8 cellular contexts compared by ENCODE assay signal in genomic region chr4:56387023-56388001, GRCh38.
DNase-seq lines count a peak whose midpoint lies in the region; ATAC-seq and FAIRE-seq lines count a peak whose summit lies in the region.

Gene AASDH (minus strand): TSS chr4:56387491. CDS start chr4:56384299, 3,192 bp downstream.

- FAIRE-seq in islet of Langerhans (lab: Jason Lieb, UNC), result peak; percentile 43

- H3K27ac Mint-ChIP-seq in central memory CD8-positive, alpha-beta T cell (ENCODE audit: low read depth), result peak within 1 kb of the TSS; percentile 99

- ATAC-seq in GM19023 (IDR thresholded peaks at IDR 0.05; ENCODE audit: unreplicated experiment) (peak; percentile 94), HG03280 (IDR thresholded peaks at IDR 0.05; ENCODE audit: unreplicated experiment) (peak; percentile 93)
- peak; percentile 87 for ATAC-seq in central memory CD8-positive, alpha-beta T cell (replicated peaks; ENCODE audit: extremely low read depth, poor library complexity, severe bottlenecking)

- peaks cover 48% of the 10 kb centered on the region for H3K4me1 Mint-ChIP-seq in central memory CD8-positive, alpha-beta T cell

- DNase-seq in AG08396 (ENCODE audit: low spot score) (peak; percentile 93), NCI-H345 treated with DMSO at 0.1 percent for 48 hours (lab: John Stamatoyannopoulos, UW; ENCODE audit: unreplicated experiment) (peak; percentile 71)
- DNase-seq in activated CD4-positive, CD25-positive, alpha-beta regulatory T cell treated with anti-CD3 and anti-CD28 coated beads, Interleukin-2, amount 50 U/mL, for 16 hours (ENCODE audit: low read depth, low spot score), result peak; percentile 90
- DNase-seq in central memory CD8-positive, alpha-beta T cell (ENCODE audit: low spot score in 2 of 2), result peak; percentile 96 to 97
- peak; percentile 93 for DNase-seq in stimulated activated CD4-positive, alpha-beta T cell treated with anti-CD3 and anti-CD28 coated beads, Interleukin-12 subunit alpha, Interleukin-12 subunit beta, amount 100 ng/mL, for 4 hours

- peak within 1 kb of the TSS; percentile 97 for H3K4me3 Mint-ChIP-seq in central memory CD8-positive, alpha-beta T cell

- no peaks in the 10 kb centered on the region for H3K27me3 Mint-ChIP-seq in central memory CD8-positive, alpha-beta T cell

- H3K9me3 Mint-ChIP-seq in central memory CD8-positive, alpha-beta T cell, result no peaks in the 10 kb centered on the region

- peaks cover 21% of the 10 kb centered on the region for H3K36me3 Mint-ChIP-seq in central memory CD8-positive, alpha-beta T cell (ENCODE audit: insufficient read depth)

Comparison
In these comparisons a context has a peak if more than half of its experiments do, and no peak if none do; other contexts are left out.
1. Peak in every context shown above with its lines: DNase-seq and ATAC-seq.